25 cellular contexts compared by ENCODE assay signal in the genomic region with DNA sequence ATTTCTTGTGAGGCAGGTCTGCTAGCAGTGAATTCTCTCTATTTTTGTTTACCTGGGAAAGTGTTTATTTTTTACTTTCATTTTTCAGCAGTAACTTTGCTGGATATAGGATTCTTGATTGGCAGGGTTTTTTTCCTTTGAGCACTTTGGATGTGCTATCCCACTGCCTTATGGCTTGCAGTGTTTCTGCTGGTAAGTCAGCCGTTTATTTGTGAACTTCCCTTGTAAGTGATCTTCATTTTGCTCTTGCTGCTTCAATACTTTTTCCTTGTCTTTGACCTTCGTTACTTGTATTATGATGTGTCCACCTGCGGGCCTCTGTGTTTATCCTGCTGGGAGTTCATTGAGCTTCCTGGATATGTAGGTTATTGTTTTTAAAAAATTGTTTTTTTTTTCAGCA.
"Had no signal": no experiment of that assay in that cellular context is flagged by ENCODE, and none has a peak within 500 bp of the region (broad histone marks: within the 10 kb centered on the region; RNA-seq: fewer than 3 reads in every experiment).

No MANE protein-coding gene starts in this region.

- H3K27me3 ChIP-seq: body of pancreas, cardiac muscle cell, left lung, neural progenitor cell, uterus had no signal

- H2AFZ ChIP-seq: neural progenitor cell had no signal

- H3K36me3 ChIP-seq: cardiac muscle cell, neural progenitor cell, uterus had no signal

- H3K27ac ChIP-seq: body of pancreas, cardiac muscle cell, left lung, neural progenitor cell, uterus had no signal

- H3K4me3 ChIP-seq: body of pancreas, cardiac muscle cell, left lung, lung, neural progenitor cell, uterus had no signal

- DNase-seq: activated CD4-positive, alpha-beta T cell treated with anti-CD3 and anti-CD28 coated beads, Interleukin-2, amount 50 U/mL, for 4 hours; activated CD8-positive, alpha-beta memory T cell treated with anti-CD3 and anti-CD28 coated beads, Interleukin-2, amount 50 U/mL, for 48 hours; activated effector memory CD4-positive, alpha-beta T cell treated with Interleukin-2 at 50 U/mL for 16 hours; activated naive CD4-positive, alpha-beta T cell treated with anti-CD3 and anti-CD28 coated beads for 36 hours; activated naive CD8-positive, alpha-beta T cell treated with anti-CD3 and anti-CD28 coated beads, Interleukin-2, amount 10 ng/mL, durations not matched to agents 7 days and 5 days; activated T-cell treated with anti-CD3 and anti-CD28 coated beads, Interleukin-2, amount 50 U/mL, for 48 hours; body of pancreas; dermis blood vessel endothelial cell; effector CD8-positive, alpha-beta T cell; foreskin melanocyte; hippocampal formation; kidney glomerular epithelial cell; left lung; naive thymus-derived CD8-positive, alpha-beta T cell; retina; stimulated activated CD4-positive, alpha-beta T cell treated with anti-CD3 and anti-CD28 coated beads, Interleukin-2, amount 100 ng/mL, for 48 hours; stimulated activated CD8-positive, alpha-beta memory T cell treated with anti-CD3 and anti-CD28 coated beads, Interleukin-4, amount 100 ng/mL, for 48 hours; stimulated activated naive B cell treated with anti-CD40 and anti-IgM and Interleukin-4, amounts not matched to agents 10 μg/mL and 1 μg/mL and 100 μg/mL, for 72 hours; T-helper 9 cell; trophoblast cell; uterus had no signal

- H3K4me1 Mint-ChIP-seq: activated naive CD8-positive, alpha-beta T cell treated with anti-CD3 and anti-CD28 coated beads, Interleukin-2, amount 10 ng/mL, durations not matched to agents 7 days and 5 days; mesothelial cell of epicardium; neural progenitor cell had no signal

- H3K4me2 ChIP-seq: neural progenitor cell had no signal

- H3K27ac Mint-ChIP-seq: activated naive CD4-positive, alpha-beta T cell treated with anti-CD3 and anti-CD28 coated beads for 36 hours; activated naive CD8-positive, alpha-beta T cell treated with anti-CD3 and anti-CD28 coated beads, Interleukin-2, amount 10 ng/mL, durations not matched to agents 7 days and 5 days; mesothelial cell of epicardium; neural progenitor cell; stimulated activated naive B cell treated with anti-CD40 and anti-IgM and Interleukin-4, amounts not matched to agents 10 μg/mL and 1 μg/mL and 100 μg/mL, for 72 hours had no signal

- H3K4me1 ChIP-seq: body of pancreas, left lung, neural progenitor cell, uterus had no signal

- H3K4me3 Mint-ChIP-seq: activated naive CD4-positive, alpha-beta T cell treated with anti-CD3 and anti-CD28 coated beads for 36 hours; activated naive CD8-positive, alpha-beta T cell treated with anti-CD3 and anti-CD28 coated beads, Interleukin-2, amount 10 ng/mL, durations not matched to agents 7 days and 5 days; mesothelial cell of epicardium; naive thymus-derived CD8-positive, alpha-beta T cell; neural progenitor cell; stimulated activated naive B cell treated with anti-CD40 and anti-IgM and Interleukin-4, amounts not matched to agents 10 μg/mL and 1 μg/mL and 100 μg/mL, for 72 hours had no signal

- ATAC-seq: body of pancreas; left lung; naive thymus-derived CD8-positive, alpha-beta T cell; stimulated activated naive B cell treated with anti-CD40 and anti-IgM and Interleukin-4, amounts not matched to agents 10 μg/mL and 1 μg/mL and 100 μg/mL, for 72 hours had no signal

- H3K27me3 Mint-ChIP-seq: stimulated activated naive B cell treated with anti-CD40 and anti-IgM and Interleukin-4, amounts not matched to agents 10 μg/mL and 1 μg/mL and 100 μg/mL, for 72 hours had no signal
